Comparison of ENCODE assay signal across 7 cellular contexts in the genomic region with DNA sequence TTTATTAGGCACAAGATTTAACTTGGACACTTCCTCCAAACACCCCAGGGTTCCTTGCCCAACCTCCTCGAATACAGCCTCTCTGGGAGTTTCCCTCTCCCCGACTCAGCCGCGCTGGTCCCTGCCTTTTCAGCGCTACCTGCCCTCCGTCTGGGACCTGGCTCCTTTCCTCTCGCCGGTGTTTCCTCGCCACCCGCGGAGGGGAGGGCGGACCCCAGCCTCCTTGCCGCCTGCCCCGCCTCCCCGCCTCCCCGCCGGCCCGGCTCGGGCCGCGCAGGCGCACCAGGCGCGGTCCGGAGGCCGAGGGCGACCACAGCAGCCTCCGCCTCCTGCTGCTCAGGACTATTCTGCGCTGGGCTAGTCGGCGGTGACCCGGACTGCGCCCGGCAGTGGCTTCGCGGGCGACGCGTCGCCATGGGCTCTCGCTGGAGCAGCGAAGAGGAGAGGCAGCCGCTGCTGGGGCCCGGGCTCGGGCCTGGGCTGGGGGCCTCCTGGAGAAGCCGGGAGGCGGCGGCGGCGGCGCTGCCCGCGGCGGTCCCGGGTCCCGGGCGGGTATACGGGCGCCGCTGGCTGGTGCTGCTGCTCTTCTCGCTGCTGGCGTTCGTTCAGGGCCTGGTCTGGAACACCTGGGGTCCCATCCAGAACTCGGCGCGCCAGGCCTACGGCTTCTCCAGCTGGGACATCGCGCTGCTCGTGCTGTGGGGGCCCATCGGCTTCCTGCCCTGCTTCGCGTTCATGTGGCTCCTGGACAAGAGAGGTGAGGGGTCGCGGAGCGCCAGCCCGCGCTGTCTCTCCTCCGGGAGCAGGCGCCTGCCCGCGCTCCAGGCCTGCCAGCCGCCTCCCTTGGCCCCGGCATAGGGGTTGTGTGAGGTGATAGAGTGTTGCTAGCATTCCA. TPM values are rescaled to one million over a fixed set of nuclear protein-coding genes. Genes with fewer than 3 reads are reported as not detected.
DNase-seq lines count a peak whose midpoint lies in the region; ATAC-seq, FAIRE-seq and TF ChIP-seq lines count a peak whose summit lies in the region.

A gene with protein sequence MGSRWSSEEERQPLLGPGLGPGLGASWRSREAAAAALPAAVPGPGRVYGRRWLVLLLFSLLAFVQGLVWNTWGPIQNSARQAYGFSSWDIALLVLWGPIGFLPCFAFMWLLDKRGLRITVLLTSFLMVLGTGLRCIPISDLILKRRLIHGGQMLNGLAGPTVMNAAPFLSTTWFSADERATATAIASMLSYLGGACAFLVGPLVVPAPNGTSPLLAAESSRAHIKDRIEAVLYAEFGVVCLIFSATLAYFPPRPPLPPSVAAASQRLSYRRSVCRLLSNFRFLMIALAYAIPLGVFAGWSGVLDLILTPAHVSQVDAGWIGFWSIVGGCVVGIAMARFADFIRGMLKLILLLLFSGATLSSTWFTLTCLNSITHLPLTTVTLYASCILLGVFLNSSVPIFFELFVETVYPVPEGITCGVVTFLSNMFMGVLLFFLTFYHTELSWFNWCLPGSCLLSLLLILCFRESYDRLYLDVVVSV (plus strand): TSS at position 291 of the 895 bp plus-strand sequence. CDS start 124 bp downstream, at position 415.

- H3K4me3 ChIP-seq in HepG2 (replicated peaks in 1 of 3; ENCODE audit: insufficient read depth in 1 of 3, low read depth in 2 of 3, low read length in 3 of 3): peak within 1 kb of the TSS; percentile 68 to 83 (median 75)

- no TSS peak for BruUV-seq in HepG2 (replicated peaks; lab: Mats Ljungman, UMichigan)

- no peaks in the 10 kb centered on the region for H3K36me3 ChIP-seq in HepG2 (replicated peaks in 1 of 2; ENCODE audit: control insufficient read depth in 1 of 2, insufficient read depth in 2 of 2, low read length in 2 of 2)

- TF ChIP-seq EP300 in HepG2 (IDR thresholded peaks at IDR 0.05; ENCODE audit: low read depth in 2 of 2, low read length in 2 of 2) (no peak), HepG2 (CRISPR knock-in tag; IDR thresholded peaks at IDR 0.05; ENCODE audit: borderline replicate concordance) (no peak)

- peak; percentile 82 for ATAC-seq in GM19023 (IDR thresholded peaks at IDR 0.05; ENCODE audit: unreplicated experiment)
- ATAC-seq in HG03159 (IDR thresholded peaks at IDR 0.05; ENCODE audit: unreplicated experiment): peak; percentile 65
- peak; percentile 92 for ATAC-seq in HepG2

- intact Hi-C loops in HepG2 (cut with micrococcal nuclease; ENCODE audit: unreplicated experiment): loop anchor here (2.0 kb wide), 1 partner anchor 40 kb away; no protein-coding TSS in a partner anchor

- H3K9ac ChIP-seq in HepG2 (ENCODE audit: insufficient read depth, low read depth, low read length): peak within 1 kb of the TSS; percentile 80

- peaks cover 59% of the 10 kb centered on the region for H3K4me1 ChIP-seq in HepG2 (ENCODE audit: insufficient read depth, low read length)

- peak; percentile 78 to 88 for TF ChIP-seq POLR2A in HepG2 (IDR thresholded peaks at IDR 0.05; ENCODE audit: insufficient read depth in 1 of 2, low read depth in 2 of 2, low read length in 2 of 2)

- no peak for FAIRE-seq in HepG2 (lab: Jason Lieb, UNC)

- DNase-seq in HepG2 (ENCODE audit: low spot score) (peak; percentile 65), DMS114 treated with DMSO at 0.1 percent for 48 hours (lab: John Stamatoyannopoulos, UW; ENCODE audit: unreplicated experiment) (no peak)
- peak; percentile 57 to 63 for DNase-seq in stimulated activated CD4-positive, alpha-beta T cell treated with anti-CD3 and anti-CD28 coated beads, Interleukin-4, amount 100 ng/mL, for 4 hours

- H4K20me1 ChIP-seq in HepG2 (ENCODE audit: insufficient read depth, low read length): no peaks in the 10 kb centered on the region

- 0% methylated on average over 16 of the region's 84 CpGs for WGBS in HepG2 (ENCODE audit: low lambda C conversion rate)

- TF ChIP-seq CTCF in VCaP (conservative IDR thresholded peaks at IDR 0.05) (no peak), HepG2 (CRISPR knock-in tag; IDR thresholded peaks at IDR 0.05) (0 out of 2 replicates have a peak, but pooled peaks have one; percentile 15)

- H2AFZ ChIP-seq in HepG2 (ENCODE audit: low read length): peak within 1 kb of the TSS; percentile 32

- H3K27ac ChIP-seq in VCaP (peak within 1 kb of the TSS; percentile 89), cingulate gyrus (ENCODE audit: low read depth, low read length) (peak within 1 kb of the TSS; percentile 92), HepG2 (ENCODE audit: extremely low read length, insufficient read depth, low read length) (peak within 1 kb of the TSS; percentile 86)

- no peaks in the 10 kb centered on the region for H3K27me3 ChIP-seq in HepG2 (ENCODE audit: control insufficient read depth in 1 of 2, insufficient read depth in 2 of 2, low read length in 2 of 2)

- H3K9me3 ChIP-seq in HepG2 (ENCODE audit: low read length): no peaks in the 10 kb centered on the region

- POLR2A ChIA-PET in HepG2 (lab: Yijun Ruan, JAX): interaction anchor here (0.8 to 1.3 kb wide), 2 partner anchors 11 kb away, joined by 3 read pairs; no protein-coding TSS in a partner anchor

- CTCF ChIA-PET in HepG2 (lab: Yijun Ruan, JAX; ENCODE audit: low intra/inter-chr PET ratio, low total read pairs): no interaction called here

- in situ Hi-C loops in HepG2 (cut with HindIII; ENCODE audit: extremely low pct_ligation_motif_present, low pct_unique_long_range_greater_than_20kb): no loop called here

- H3K79me2 ChIP-seq in HepG2 (ENCODE audit: insufficient read depth, low read length): peaks cover 3% of the 10 kb centered on the region

- peak within 1 kb of the TSS; percentile 96 for H3K4me2 ChIP-seq in HepG2 (ENCODE audit: low read depth, low read length)

- peak; percentile 64 for TF ChIP-seq RAD21 in HepG2 (CRISPR knock-in tag; IDR thresholded peaks at IDR 0.05)

TF ChIP-seq in HepG2, 621 proteins besides CTCF, POLR2A, EP300 and RAD21 (continues in another document):
- TF ChIP-seq SMYD3 (CRISPR knock-in tag; IDR thresholded peaks at IDR 0.05): no peak
- TF ChIP-seq NFATC3 (CRISPR knock-in tag; IDR thresholded peaks at IDR 0.05): no peak
- 0 out of 2 replicates have a peak, but pooled peaks have one; percentile 7 for TF ChIP-seq ZNF468 (CRISPR knock-in tag; IDR thresholded peaks at IDR 0.05)
- TF ChIP-seq, protein P1, sequence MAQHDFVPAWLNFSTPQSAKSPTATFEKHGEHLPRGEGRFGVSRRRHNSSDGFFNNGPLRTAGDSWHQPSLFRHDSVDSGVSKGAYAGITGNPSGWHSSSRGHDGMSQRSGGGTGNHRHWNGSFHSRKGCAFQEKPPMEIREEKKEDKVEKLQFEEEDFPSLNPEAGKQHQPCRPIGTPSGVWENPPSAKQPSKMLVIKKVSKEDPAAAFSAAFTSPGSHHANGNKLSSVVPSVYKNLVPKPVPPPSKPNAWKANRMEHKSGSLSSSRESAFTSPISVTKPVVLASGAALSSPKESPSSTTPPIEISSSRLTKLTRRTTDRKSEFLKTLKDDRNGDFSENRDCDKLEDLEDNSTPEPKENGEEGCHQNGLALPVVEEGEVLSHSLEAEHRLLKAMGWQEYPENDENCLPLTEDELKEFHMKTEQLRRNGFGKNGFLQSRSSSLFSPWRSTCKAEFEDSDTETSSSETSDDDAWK (CRISPR knock-in tag; IDR thresholded peaks at IDR 0.05): no peak
- TF ChIP-seq RFXAP (CRISPR knock-in tag; IDR thresholded peaks at IDR 0.05; ENCODE audit: borderline replicate concordance): peak; percentile 57; the same call in 1 of the 2 replicates
- TF ChIP-seq ARNTL (CRISPR knock-in tag; IDR thresholded peaks at IDR 0.05): peak; percentile 46; the same call in 1 of the 2 replicates
- peak; percentile 85 for TF ChIP-seq HNRNPLL (IDR thresholded peaks at IDR 0.05; ENCODE audit: low read depth, low read length, poor library complexity, severe bottlenecking)
- TF ChIP-seq ZNF543 (CRISPR knock-in tag; IDR thresholded peaks at IDR 0.05): 0 out of 2 replicates have a peak, but pooled peaks have one; percentile 44
- TF ChIP-seq, protein P2, sequence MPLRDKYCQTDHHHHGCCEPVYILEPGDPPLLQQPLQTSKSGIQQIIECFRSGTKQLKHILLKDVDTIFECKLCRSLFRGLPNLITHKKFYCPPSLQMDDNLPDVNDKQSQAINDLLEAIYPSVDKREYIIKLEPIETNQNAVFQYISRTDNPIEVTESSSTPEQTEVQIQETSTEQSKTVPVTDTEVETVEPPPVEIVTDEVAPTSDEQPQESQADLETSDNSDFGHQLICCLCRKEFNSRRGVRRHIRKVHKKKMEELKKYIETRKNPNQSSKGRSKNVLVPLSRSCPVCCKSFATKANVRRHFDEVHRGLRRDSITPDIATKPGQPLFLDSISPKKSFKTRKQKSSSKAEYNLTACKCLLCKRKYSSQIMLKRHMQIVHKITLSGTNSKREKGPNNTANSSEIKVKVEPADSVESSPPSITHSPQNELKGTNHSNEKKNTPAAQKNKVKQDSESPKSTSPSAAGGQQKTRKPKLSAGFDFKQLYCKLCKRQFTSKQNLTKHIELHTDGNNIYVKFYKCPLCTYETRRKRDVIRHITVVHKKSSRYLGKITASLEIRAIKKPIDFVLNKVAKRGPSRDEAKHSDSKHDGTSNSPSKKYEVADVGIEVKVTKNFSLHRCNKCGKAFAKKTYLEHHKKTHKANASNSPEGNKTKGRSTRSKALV (CRISPR knock-in tag; IDR thresholded peaks at IDR 0.05): peak; percentile 91

RNA-seq across cellular contexts. Expression of the gene that starts here (rescaled TPM):
- total RNA-seq in HepG2 (2016; rRNA removed; fragmentation: Illumina TruSeq; extraction: Trizol): 9.4 and 16.3 TPM in 2 replicates
- total RNA-seq in HepG2 (2016; cell fraction: cytosol; rRNA removed; fragmentation: Illumina TruSeq; extraction: Trizol; ENCODE audit: low read depth): 2.0 and 2.7 TPM in 2 replicates
- total RNA-seq in HepG2 (2016; cell fraction: insoluble cytoplasmic fraction; rRNA removed; fragmentation: Illumina TruSeq; extraction: Trizol): 10.0 and 16.3 TPM in 2 replicates
- total RNA-seq in HepG2 (2016; cell fraction: membrane; rRNA removed; fragmentation: Illumina TruSeq; extraction: Trizol): 6.0 and 6.2 TPM in 2 replicates
- 14.5 and 15.3 TPM in 2 replicates for total RNA-seq in HepG2 (2016; cell fraction: nucleus; rRNA removed; fragmentation: Illumina TruSeq; extraction: Trizol)
- polyA plus RNA-seq in HepG2 (2011; rRNA removed): 6.3 and 6.5 TPM in 2 replicates
- 4.1 and 8.1 TPM in 2 replicates for polyA plus RNA-seq in HepG2 (2011; cell fraction: cytosol; rRNA removed)
- polyA plus RNA-seq in HepG2 (2011; cell fraction: nucleus; rRNA removed): 2.3 and 3.4 TPM in 2 replicates
- polyA plus RNA-seq in HepG2 (2012): 5.2 and 7.3 TPM in 2 replicates
- polyA plus RNA-seq in HepG2 (2016; cell fraction: cytosol; fragmentation: Illumina TruSeq; extraction: Trizol; ENCODE audit: low read depth): 2.3 and 2.5 TPM in 2 replicates
- 8.2 and 8.5 TPM in 2 replicates for polyA plus RNA-seq in HepG2 (2016; cell fraction: insoluble cytoplasmic fraction; fragmentation: Illumina TruSeq; extraction: Trizol; ENCODE audit: low read depth)
- polyA plus RNA-seq in HepG2 (2016; cell fraction: membrane; fragmentation: Illumina TruSeq; extraction: Trizol; ENCODE audit: low read depth): 3.9 and 5.1 TPM in 2 replicates
- 17.8 and 23.3 TPM in 2 replicates for polyA plus RNA-seq in HepG2 (2016; cell fraction: nucleus; fragmentation: Illumina TruSeq; extraction: Trizol; ENCODE audit: insufficient read depth, low read depth)
- 10.7 and 21.5 TPM in 2 replicates for polyA minus RNA-seq in HepG2 (2011; rRNA and poly(A)+ RNA removed; ENCODE audit: low replicate concordance)
- polyA minus RNA-seq in HepG2 (2011; cell fraction: cytosol; rRNA and poly(A)+ RNA removed): 8.0 and 9.1 TPM in 2 replicates
- polyA minus RNA-seq in HepG2 (2011; cell fraction: nucleus; rRNA and poly(A)+ RNA removed): 6.3 and 8.5 TPM in 2 replicates
